ENCODE assay signal across 1 cellular context in genomic region chr1:93676424-93676823, GRCh38.
TF ChIP-seq lines count a peak whose summit lies in the region.

No MANE protein-coding gene starts in this region.

TF ChIP-seq in H1, 55 proteins besides CTCF, POLR2A, EP300 and RAD21:
- TF ChIP-seq NRF1 (IDR thresholded peaks at IDR 0.05; ENCODE audit: low read depth, low read length) (no peak), SP2 (IDR thresholded peaks at IDR 0.05; ENCODE audit: low read length) (no peak), SIX5 (IDR thresholded peaks at IDR 0.05; ENCODE audit: low read depth, low read length) (no peak), KDM5A (IDR thresholded peaks at IDR 0.05; ENCODE audit: low read length) (no peak), SP1 (IDR thresholded peaks at IDR 0.05; ENCODE audit: low read depth, low read length) (no peak), CHD1 (IDR thresholded peaks at IDR 0.05; ENCODE audit: low read depth, low read length) (no peak), ATF2 (IDR thresholded peaks at IDR 0.05; ENCODE audit: low read length) (no peak), CBX5 (IDR thresholded peaks at IDR 0.05; ENCODE audit: low read depth, low read length) (no peak), EGR1 (IDR thresholded peaks at IDR 0.05; ENCODE audit: borderline replicate concordance, low read depth, low read length) (no peak), CREB1 (IDR thresholded peaks at IDR 0.05) (no peak), JUND (IDR thresholded peaks at IDR 0.05; ENCODE audit: low read length) (no peak), BACH1 (IDR thresholded peaks at IDR 0.05; ENCODE audit: low read length) (no peak), TAF7 (optimal IDR thresholded peaks at IDR 0.05; ENCODE audit: borderline replicate concordance, low read depth, low read length) (no peak), BRCA1 (IDR thresholded peaks at IDR 0.05; ENCODE audit: low read depth, low read length) (no peak), TAF1 (IDR thresholded peaks at IDR 0.05; ENCODE audit: low read depth, low read length) (no peak)
